ENCODE assay signal across 19 cellular contexts in genomic region chr1:222283147-222283768, GRCh38.
DNase-seq lines count a peak whose midpoint lies in the region; ATAC-seq, FAIRE-seq and TF ChIP-seq lines count a peak whose summit lies in the region.
"Had no signal": no experiment of that assay in that cellular context is flagged by ENCODE, and none has a peak within 500 bp of the region (broad histone marks: within the 10 kb centered on the region; RNA-seq: fewer than 3 reads in every experiment).

No MANE protein-coding gene starts in this region.

- no peak overlapping the region for H3K4me3 Mint-ChIP-seq in endothelial cell (ENCODE audit: unreplicated experiment)
- H3K4me3 Mint-ChIP-seq: activated CD8-positive, alpha-beta memory T cell treated with anti-CD3 and anti-CD28 coated beads, Interleukin-2, amount 10 ng/mL, durations not matched to agents 7 days and 5 days had no signal

- TF ChIP-seq CTCF in AG04450 (IDR thresholded peaks at IDR 0.05; ENCODE audit: low read depth, low read length): no peak
- TF ChIP-seq CTCF in IMR-90 (conservative IDR thresholded peaks at IDR 0.05; ENCODE audit: low read depth, low read length): 0 out of 2 replicates have a peak, but pooled peaks have one; percentile 0
- TF ChIP-seq CTCF in bronchial epithelial cell (IDR thresholded peaks at IDR 0.05; ENCODE audit: insufficient read depth, low read length, severe bottlenecking): no peak
- no peak for TF ChIP-seq CTCF in kidney (IDR thresholded peaks at IDR 0.05; ENCODE audit: borderline replicate concordance, extremely low read depth, insufficient read depth)
- TF ChIP-seq CTCF in endothelial cell (IDR thresholded peaks at IDR 0.05; ENCODE audit: unreplicated experiment): no peak

- H2BK20ac ChIP-seq in IMR-90 (ENCODE audit: low read depth, low read length): peak overlapping the region; percentile 99

- H3K79me1 ChIP-seq in IMR-90 (ENCODE audit: low read depth in 1 of 2, low read length in 2 of 2): no peaks in the 10 kb centered on the region

- in situ Hi-C loops in IMR-90 (cut with MboI; ENCODE audit: low sequenced_read_pairs): no loop called here

- H3K27ac ChIP-seq in AG04450 (ENCODE audit: low read depth, low read length): peak overlapping the region; percentile 97
- H3K27ac ChIP-seq in IMR-90 (ENCODE audit: insufficient read depth, low read length): peak overlapping the region; percentile 94
- H3K27ac ChIP-seq in kidney (ENCODE audit: low read depth in 2 of 2, low read length in 2 of 2): no peak overlapping the region
- H3K27ac ChIP-seq: epithelial cell of prostate, testis had no signal

- H3K9me3 Mint-ChIP-seq in endothelial cell (ENCODE audit: unreplicated experiment): no peaks in the 10 kb centered on the region

- 0% methylated on average over 1 of the region's 4 CpGs; no CpG with 5 or more reads in 1 of the 2 experiments for WGBS in IMR-90 (ENCODE audit: extremely low coverage in 2 of 2, insufficient read length in 1 of 2), 2 experiments

- H3K27me3 Mint-ChIP-seq in endothelial cell (ENCODE audit: unreplicated experiment): peaks cover 1% of the 10 kb centered on the region
- H3K27me3 Mint-ChIP-seq: activated CD8-positive, alpha-beta memory T cell treated with anti-CD3 and anti-CD28 coated beads, Interleukin-2, amount 10 ng/mL, durations not matched to agents 7 days and 5 days had no signal

- TF ChIP-seq POLR2A in IMR-90 (IDR thresholded peaks at IDR 0.05; ENCODE audit: low read depth, low read length): no peak

- H2BK15ac ChIP-seq in IMR-90 (ENCODE audit: low read depth, low read length): peak overlapping the region; percentile 90; the same call in 2 of the 3 replicates

- H3K56ac ChIP-seq in IMR-90 (ENCODE audit: extremely low read depth, insufficient read depth, low read length): peak overlapping the region; percentile 78

- peak overlapping the region; percentile 66 for H4K5ac ChIP-seq in IMR-90 (ENCODE audit: low read depth, low read length)

- H3K18ac ChIP-seq in IMR-90 (ENCODE audit: low read depth, low read length): peak overlapping the region; percentile 94

- peak overlapping the region; percentile 95 for H2BK5ac ChIP-seq in IMR-90 (ENCODE audit: low read depth, low read length, poor library complexity, severe bottlenecking)

- intact Hi-C loops in IMR-90 (cut with micrococcal nuclease): loop anchor here (1.0 to 2.0 kb wide), 4 partner anchors 48 to 541 kb away; partner anchors contain the start of gene DUSP10
- intact Hi-C loops in kidney (cut with DNase I): no loop called here

- BruUV-seq in IMR-90 (replicated peaks; lab: Mats Ljungman, UMichigan): no TSS peak

- peak overlapping the region; percentile 94 for H4K91ac ChIP-seq in IMR-90 (ENCODE audit: insufficient read depth, low read depth, low read length)

- DNase-seq in AG04450 (ENCODE audit: low read depth, low spot score) (peak; percentile 92), IMR-90 (peak; percentile 99), bronchial epithelial cell (ENCODE audit: low read depth) (peak; percentile 33), kidney (peak; percentile 59), putamen (ENCODE audit: low spot score) (no peak), endothelial cell (ENCODE audit: low spot score) (no peak), activated T-cell treated with anti-CD3 and anti-CD28 coated beads for 4 hours (no peak)
- DNase-seq: activated CD4-positive, CD25-positive, alpha-beta regulatory T cell; activated CD8-positive, alpha-beta memory T cell treated with anti-CD3 and anti-CD28 coated beads, Interleukin-2, amount 10 ng/mL, durations not matched to agents 7 days and 5 days; activated naive CD4-positive, alpha-beta T cell treated with Interleukin-2 at 50 U/mL for 16 hours; Calu3; central memory CD4-positive, alpha-beta T cell; NCI-H1092; NCI-H2227 treated with DMSO at 0.1 percent for 48 hours; occipital lobe; testis had no signal

- peak overlapping the region; percentile 12 for H2AK9ac ChIP-seq in IMR-90 (replicated peaks; ENCODE audit: low read depth, low read length, poor library complexity)

- dilution Hi-C loops in IMR-90 (cut with HindIII; ENCODE audit: low sequenced_read_pairs, unreplicated experiment): no loop called here

- H3K9me3 ChIP-seq in AG04450 (ENCODE audit: control insufficient read depth, insufficient read depth, low read length) (peaks cover 5% of the 10 kb centered on the region; the same call in 1 of the 2 replicates), IMR-90 (ENCODE audit: control insufficient read depth, insufficient read depth, low read length) (peaks cover 8% of the 10 kb centered on the region), kidney (ENCODE audit: control insufficient read depth in 1 of 2, low read length in 2 of 2) (no peaks in the 10 kb centered on the region)
- H3K9me3 ChIP-seq: testis had no signal

- no peaks in the 10 kb centered on the region for H3K36me3 Mint-ChIP-seq in endothelial cell (ENCODE audit: low read depth, unreplicated experiment)
- H3K36me3 Mint-ChIP-seq: activated CD8-positive, alpha-beta memory T cell treated with anti-CD3 and anti-CD28 coated beads, Interleukin-2, amount 10 ng/mL, durations not matched to agents 7 days and 5 days had no signal

- H3K14ac ChIP-seq in IMR-90 (replicated peaks; ENCODE audit: low read depth, low read length): peak overlapping the region; percentile 93

- H3K4me1 ChIP-seq in IMR-90 (ENCODE audit: control insufficient read depth, insufficient read depth, low read length) (peaks cover 19% of the 10 kb centered on the region), kidney (ENCODE audit: control insufficient read depth in 1 of 2, insufficient read depth in 1 of 2, low read depth in 1 of 2, low read length in 2 of 2) (no peaks in the 10 kb centered on the region)

- H3K4me2 ChIP-seq in IMR-90 (ENCODE audit: low read depth, low read length): peak overlapping the region; percentile 27

- peak overlapping the region; percentile 95; the same call in 1 of the 2 replicates for H2AK5ac ChIP-seq in IMR-90 (ENCODE audit: low read depth, low read length)

- H3K9me1 ChIP-seq in IMR-90 (ENCODE audit: insufficient read depth, low read length): peaks cover 13% of the 10 kb centered on the region

- CTCF ChIA-PET in AG04450 (lab: Charles Lee) (interaction anchor here (0.8 to 2.0 kb wide), 3 partner anchors 46 to 172 kb away, joined by 3 to 10 read pairs (median 4); no protein-coding TSS in a partner anchor), IMR-90 (lab: Yijun Ruan, JAX) (interaction anchor here (1.1 to 2.1 kb wide), 2 partner anchors 26 to 172 kb away, joined by 4 to 9 read pairs; no protein-coding TSS in a partner anchor)

- no peaks in the 10 kb centered on the region for H3K4me1 Mint-ChIP-seq in endothelial cell (ENCODE audit: unreplicated experiment)
- H3K4me1 Mint-ChIP-seq: activated CD8-positive, alpha-beta memory T cell treated with anti-CD3 and anti-CD28 coated beads, Interleukin-2, amount 10 ng/mL, durations not matched to agents 7 days and 5 days had no signal

- ATAC-seq in IMR-90 (ENCODE audit: low read depth) (peak; percentile 91), GM21423 (IDR thresholded peaks at IDR 0.05; ENCODE audit: unreplicated experiment) (no peak)
- ATAC-seq: activated CD8-positive, alpha-beta memory T cell treated with anti-CD3 and anti-CD28 coated beads, Interleukin-2, amount 10 ng/mL, durations not matched to agents 7 days and 5 days had no signal

- no peak for TF ChIP-seq RAD21 in IMR-90 (IDR thresholded peaks at IDR 0.05; ENCODE audit: low read length)

- H4K8ac ChIP-seq in IMR-90 (ENCODE audit: low read depth in 2 of 2, low read length in 2 of 2): peak overlapping the region; percentile 25 to 97; a peak in 3 of 4 replicates

- no peaks in the 10 kb centered on the region for H3K36me3 ChIP-seq in IMR-90 (ENCODE audit: control insufficient read depth, insufficient read depth, low read length)
- H3K36me3 ChIP-seq in bronchial epithelial cell (ENCODE audit: control insufficient read depth, insufficient read depth, low read length): no peaks in the 10 kb centered on the region
- no peaks in the 10 kb centered on the region for H3K36me3 ChIP-seq in kidney (ENCODE audit: control insufficient read depth in 1 of 2, insufficient read depth in 2 of 2, low read length in 2 of 2)

- H3K9ac ChIP-seq in IMR-90 (ENCODE audit: low read depth, low read length) (peak overlapping the region; percentile 39), kidney (ENCODE audit: low read length in 2 of 2) (no peak overlapping the region)

- H4K20me1 ChIP-seq in IMR-90 (ENCODE audit: insufficient read depth, low read length): no peaks in the 10 kb centered on the region

- peak overlapping the region; percentile 99 for H3K23ac ChIP-seq in IMR-90 (ENCODE audit: low read depth, low read length)

- H3K4me3 ChIP-seq in AG04450 (ENCODE audit: low read depth, low read length) (no peak overlapping the region), IMR-90 (ENCODE audit: insufficient read depth, low read depth, low read length) (no peak overlapping the region), bronchial epithelial cell (ENCODE audit: low read depth, low read length) (no peak overlapping the region), kidney (ENCODE audit: low read length in 2 of 2) (no peak overlapping the region)
- H3K4me3 ChIP-seq: testis had no signal

- H3K4ac ChIP-seq in IMR-90 (ENCODE audit: low read depth, low read length): peak overlapping the region; percentile 96

- no peak for FAIRE-seq in bronchial epithelial cell (lab: Jason Lieb, UNC)
- FAIRE-seq in kidney (lab: Jason Lieb, UNC): no peak
- FAIRE-seq: A204.1 had no signal

- POLR2A ChIA-PET in AG04450 (lab: Yijun Ruan, JAX): interaction anchor here (1.0 to 1.7 kb wide), 6 partner anchors 48 to 568 kb away, joined by 3 to 7 read pairs (median 6); partner anchors contain the start of gene DUSP10
- POLR2A ChIA-PET in IMR-90 (lab: Charles Lee; ENCODE audit: unreplicated experiment): no interaction called here

- peak overlapping the region; percentile 100 for H2BK120ac ChIP-seq in IMR-90 (ENCODE audit: low read depth, low read length)

- no peak overlapping the region for H3K27ac Mint-ChIP-seq in endothelial cell (ENCODE audit: unreplicated experiment)
- H3K27ac Mint-ChIP-seq: activated CD8-positive, alpha-beta memory T cell treated with anti-CD3 and anti-CD28 coated beads, Interleukin-2, amount 10 ng/mL, durations not matched to agents 7 days and 5 days had no signal

- H3K27me3 ChIP-seq in AG04450 (ENCODE audit: control insufficient read depth, insufficient read depth, low read length) (no peaks in the 10 kb centered on the region), IMR-90 (ENCODE audit: control insufficient read depth, insufficient read depth, low read length) (no peaks in the 10 kb centered on the region), bronchial epithelial cell (ENCODE audit: control insufficient read depth, insufficient read depth, low read length) (no peaks in the 10 kb centered on the region)
- H3K27me3 ChIP-seq: testis had no signal

- no peak overlapping the region for H2AFZ ChIP-seq in IMR-90 (replicated peaks; ENCODE audit: low read length, poor library complexity)

TF ChIP-seq in IMR-90, 13 proteins besides CTCF, POLR2A, EP300 and RAD21 (continues in another document):
- TF ChIP-seq FOS (IDR thresholded peaks at IDR 0.05; ENCODE audit: low read depth, low read length) (peak; percentile 55; the same call in 1 of the 2 replicates), RCOR1 (IDR thresholded peaks at IDR 0.05; ENCODE audit: insufficient replicate concordance, low read length) (peak; percentile 17), CEBPB (IDR thresholded peaks at IDR 0.05; ENCODE audit: low read depth, low read length) (peak; percentile 41; the same call in 1 of the 2 replicates), NFE2L2 (IDR thresholded peaks at IDR 0.05; ENCODE audit: low read depth, low read length) (no peak)

Comparison
In these comparisons a context has a peak if more than half of its experiments do, and no peak if none do; other contexts are left out.
1. DNase-seq: peak in AG04450 (single experiment), IMR-90 (single experiment), bronchial epithelial cell (single experiment) and kidney (single experiment); none in putamen (single experiment), endothelial cell (single experiment) and activated T-cell treated with anti-CD3 and anti-CD28 coated beads for 4 hours (single experiment).
2. H3K27ac ChIP-seq: peak in AG04450 (single experiment) and IMR-90 (single experiment); none in kidney (0 of 2).